8 cellular contexts compared by ENCODE assay signal in the genomic region with DNA sequence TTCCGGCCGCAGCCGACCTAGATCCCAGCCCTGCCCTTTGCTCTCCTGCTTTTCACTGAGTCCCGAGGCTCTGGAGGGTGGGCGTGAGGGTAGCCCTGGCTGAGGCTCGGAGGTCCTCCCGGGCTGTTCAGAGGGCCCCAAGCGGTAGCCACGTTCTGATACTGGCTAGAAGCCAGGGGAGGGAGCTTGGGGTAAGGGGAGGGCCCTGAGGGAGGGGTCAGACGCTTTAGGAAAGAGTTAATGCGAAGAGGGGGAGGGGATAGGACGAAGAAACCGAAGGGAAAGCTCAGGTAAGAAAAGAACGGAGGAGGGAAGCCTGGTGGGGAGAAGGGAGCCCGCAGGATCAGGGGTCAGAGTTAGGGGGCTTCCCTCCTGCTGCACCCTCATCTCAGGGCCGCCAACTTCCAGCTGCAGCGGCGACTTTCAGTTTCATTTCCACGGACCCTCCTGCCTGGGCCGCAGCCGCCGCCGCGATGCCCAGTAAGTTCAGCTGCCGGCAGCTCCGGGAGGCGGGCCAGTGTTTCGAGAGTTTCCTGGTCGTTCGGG. TPM values are rescaled to one million over a fixed set of nuclear protein-coding genes. Genes with fewer than 3 reads are reported as not detected.
DNase-seq lines count a peak whose midpoint lies in the region; ATAC-seq lines count a peak whose summit lies in the region.

A gene with protein sequence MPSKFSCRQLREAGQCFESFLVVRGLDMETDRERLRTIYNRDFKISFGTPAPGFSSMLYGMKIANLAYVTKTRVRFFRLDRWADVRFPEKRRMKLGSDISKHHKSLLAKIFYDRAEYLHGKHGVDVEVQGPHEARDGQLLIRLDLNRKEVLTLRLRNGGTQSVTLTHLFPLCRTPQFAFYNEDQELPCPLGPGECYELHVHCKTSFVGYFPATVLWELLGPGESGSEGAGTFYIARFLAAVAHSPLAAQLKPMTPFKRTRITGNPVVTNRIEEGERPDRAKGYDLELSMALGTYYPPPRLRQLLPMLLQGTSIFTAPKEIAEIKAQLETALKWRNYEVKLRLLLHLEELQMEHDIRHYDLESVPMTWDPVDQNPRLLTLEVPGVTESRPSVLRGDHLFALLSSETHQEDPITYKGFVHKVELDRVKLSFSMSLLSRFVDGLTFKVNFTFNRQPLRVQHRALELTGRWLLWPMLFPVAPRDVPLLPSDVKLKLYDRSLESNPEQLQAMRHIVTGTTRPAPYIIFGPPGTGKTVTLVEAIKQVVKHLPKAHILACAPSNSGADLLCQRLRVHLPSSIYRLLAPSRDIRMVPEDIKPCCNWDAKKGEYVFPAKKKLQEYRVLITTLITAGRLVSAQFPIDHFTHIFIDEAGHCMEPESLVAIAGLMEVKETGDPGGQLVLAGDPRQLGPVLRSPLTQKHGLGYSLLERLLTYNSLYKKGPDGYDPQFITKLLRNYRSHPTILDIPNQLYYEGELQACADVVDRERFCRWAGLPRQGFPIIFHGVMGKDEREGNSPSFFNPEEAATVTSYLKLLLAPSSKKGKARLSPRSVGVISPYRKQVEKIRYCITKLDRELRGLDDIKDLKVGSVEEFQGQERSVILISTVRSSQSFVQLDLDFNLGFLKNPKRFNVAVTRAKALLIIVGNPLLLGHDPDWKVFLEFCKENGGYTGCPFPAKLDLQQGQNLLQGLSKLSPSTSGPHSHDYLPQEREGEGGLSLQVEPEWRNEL (plus strand): TSS at position 220 of the 546 bp plus-strand sequence. CDS start 254 bp downstream, at position 474.

- peak within 1 kb of the TSS; percentile 97 for H3K4me3 Mint-ChIP-seq in activated naive CD4-positive, alpha-beta T cell treated with anti-CD3 and anti-CD28 coated beads, Interleukin-2, amount 10 ng/mL, durations not matched to agents 7 days and 5 days

- DNase-seq in DMS 273 treated with DMSO at 0.1 percent for 48 hours (lab: John Stamatoyannopoulos, UW) (peak; percentile 47), Karpas-422 (peak; percentile 80), SK-MEL-5 (ENCODE audit: low read depth, low spot score) (peak; percentile 77), germinal center (ENCODE audit: low spot score) (peak; percentile 46), nucleus accumbens (lab: John Stamatoyannopoulos, UW) (peak in 36 of 56 donors; percentile 27 to 80 (median 59))
- DNase-seq in activated naive CD4-positive, alpha-beta T cell treated with anti-CD3 and anti-CD28 coated beads, Interleukin-2, amount 10 ng/mL, durations not matched to agents 7 days and 5 days, result peak; percentile 79

- 0% methylated on average over 30 of the region's 30 CpGs for WGBS in thymus

- H3K9me3 ChIP-seq in Karpas-422 (ENCODE audit: low read length), result no peaks in the 10 kb centered on the region
- no peaks in the 10 kb centered on the region for H3K9me3 ChIP-seq in thymus (ENCODE audit: control insufficient read depth)

- H3K4me1 ChIP-seq in Karpas-422 (ENCODE audit: low read length) (peaks cover 42% of the 10 kb centered on the region), thymus (ENCODE audit: control insufficient read depth, insufficient read depth, low read length) (peaks cover 3% of the 10 kb centered on the region)

- H3K27me3 Mint-ChIP-seq in activated naive CD4-positive, alpha-beta T cell treated with anti-CD3 and anti-CD28 coated beads, Interleukin-2, amount 10 ng/mL, durations not matched to agents 7 days and 5 days, result peaks cover 5% of the 10 kb centered on the region

- H2AFZ ChIP-seq in Karpas-422 (ENCODE audit: low read length), result peak within 1 kb of the TSS; percentile 57

- ATAC-seq in GM21723 (IDR thresholded peaks at IDR 0.05; ENCODE audit: unreplicated experiment), result peak; percentile 69

- in situ Hi-C loops in SK-MEL-5 (cut with HindIII; ENCODE audit: low pct_unique_long_range_greater_than_20kb, low sequenced_read_pairs), result no loop called here

- H3K4me3 ChIP-seq in Karpas-422 (ENCODE audit: low read length) (peak within 1 kb of the TSS; percentile 88), thymus (ENCODE audit: low read length) (peak within 1 kb of the TSS; percentile 92)

- H3K36me3 ChIP-seq in Karpas-422 (ENCODE audit: insufficient read depth, low read length), result peaks cover 16% of the 10 kb centered on the region; the same call in 1 of the 2 replicates
- H3K36me3 ChIP-seq in thymus (ENCODE audit: control insufficient read depth, insufficient read depth), result peaks cover 5% of the 10 kb centered on the region

- H3K4me2 ChIP-seq in Karpas-422 (ENCODE audit: low read depth, low read length, poor library complexity, severe bottlenecking), result peak within 1 kb of the TSS; percentile 99

- peaks cover 57% of the 10 kb centered on the region for H3K36me3 Mint-ChIP-seq in activated naive CD4-positive, alpha-beta T cell treated with anti-CD3 and anti-CD28 coated beads, Interleukin-2, amount 10 ng/mL, durations not matched to agents 7 days and 5 days

- H3K9me2 ChIP-seq in Karpas-422 (replicated peaks; ENCODE audit: insufficient read depth, low read length), result no peaks in the 10 kb centered on the region

- H3K27ac ChIP-seq in Karpas-422 (ENCODE audit: low read length) (no peak within 1 kb of the TSS; the same call in 1 of the 2 replicates), thymus (ENCODE audit: low read depth) (peak within 1 kb of the TSS; percentile 52)

- H3K27me3 ChIP-seq in Karpas-422 (ENCODE audit: low read length), result no peaks in the 10 kb centered on the region
- no peaks in the 10 kb centered on the region for H3K27me3 ChIP-seq in thymus (ENCODE audit: control insufficient read depth, insufficient read depth)

- H3K4me1 Mint-ChIP-seq in activated naive CD4-positive, alpha-beta T cell treated with anti-CD3 and anti-CD28 coated beads, Interleukin-2, amount 10 ng/mL, durations not matched to agents 7 days and 5 days, result peaks cover 34% of the 10 kb centered on the region

- H3K9ac ChIP-seq in Karpas-422 (ENCODE audit: low read length), result peak within 1 kb of the TSS; percentile 75

- H3K79me2 ChIP-seq in Karpas-422 (ENCODE audit: low read length), result no peaks in the 10 kb centered on the region

- no peaks in the 10 kb centered on the region for H3K9me3 Mint-ChIP-seq in activated naive CD4-positive, alpha-beta T cell treated with anti-CD3 and anti-CD28 coated beads, Interleukin-2, amount 10 ng/mL, durations not matched to agents 7 days and 5 days

- CTCF ChIA-PET in activated naive CD4-positive, alpha-beta T cell treated with anti-CD3 and anti-CD28 coated beads, Interleukin-2, amount 10 ng/mL, durations not matched to agents 7 days and 5 days (lab: Charles Lee), result interaction anchor here (0.8 to 3.8 kb wide), 10 partner anchors 14 to 398 kb away, joined by 3 to 17 read pairs (median 4); a partner anchor contains a TSS

- peaks cover 3% of the 10 kb centered on the region; the same call in 1 of the 2 replicates for H4K20me1 ChIP-seq in Karpas-422 (ENCODE audit: insufficient read depth, low read depth, low read length)

- H3K27ac Mint-ChIP-seq in activated naive CD4-positive, alpha-beta T cell treated with anti-CD3 and anti-CD28 coated beads, Interleukin-2, amount 10 ng/mL, durations not matched to agents 7 days and 5 days, result peak within 1 kb of the TSS; percentile 95

RNA-seq across cellular contexts. Expression of the gene that starts here (rescaled TPM):
- total RNA-seq in Karpas-422 (2014; rRNA removed; shearing (Covaris generic); ENCODE audit: low replicate concordance), result 7.7 and 13.8 TPM in 2 replicates
- total RNA-seq in SK-MEL-5 (2014; rRNA removed; shearing (Covaris generic)), result 29.1 TPM in 2 replicates
- 36.1 and 61.7 TPM in 2 replicates for polyA plus RNA-seq in SK-MEL-5 (2015; cell fraction: cytosol; rRNA removed)
- 221 and 258 TPM in 2 replicates for polyA plus RNA-seq in SK-MEL-5 (2015; cell fraction: nucleus; rRNA removed)
- polyA plus RNA-seq in thymus, result 62.9 TPM
